In the genomic region with DNA sequence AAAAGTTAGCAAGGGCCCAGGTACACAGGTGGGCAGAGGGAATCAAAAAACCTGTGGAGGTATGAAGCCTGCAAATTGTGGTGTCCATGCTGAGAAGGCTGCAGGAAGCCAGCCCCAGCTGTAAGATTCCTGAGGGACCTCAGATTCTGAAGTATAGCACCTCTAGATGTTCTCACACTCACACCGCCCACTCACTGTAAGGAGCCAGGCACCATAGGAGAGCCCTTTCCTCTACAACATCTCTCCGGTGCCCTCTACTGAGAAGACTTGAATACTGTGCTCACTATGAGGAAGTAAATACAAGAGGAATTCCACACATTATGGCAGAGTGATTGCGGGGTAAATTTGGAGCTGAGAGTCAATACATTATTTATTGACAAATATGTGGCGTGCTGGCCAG, we compare ENCODE assay signal across 8 cellular contexts.
DNase-seq lines count a peak whose midpoint lies in the region; ATAC-seq and TF ChIP-seq lines count a peak whose summit lies in the region.
"Not testable (repeated sequence)": the region's sequence is repeated elsewhere in the genome, so short reads cannot be mapped to it uniquely, and the experiment has no call there.

No MANE protein-coding gene starts in this region.

- 49% methylated on average over 3 of the region's 4 CpGs for WGBS in mammary epithelial cell (ENCODE audit: low coverage, missing lambda C conversion rate)

- BruUV-seq in mammary epithelial cell (replicated peaks; lab: Mats Ljungman, UMichigan), result not testable (repeated sequence)

- H3K27ac ChIP-seq in mammary epithelial cell (ENCODE audit: insufficient read depth, low read depth, low read length), result not testable (repeated sequence)

- DNase-seq in DMS 273 (lab: John Stamatoyannopoulos, UW; ENCODE audit: unreplicated experiment), result peak; percentile 55
- peak in 2 of 3 experiments; percentile 15 to 49 for DNase-seq in NCI-H1417 (lab: John Stamatoyannopoulos, UW)
- DNase-seq in mammary epithelial cell, result peak; percentile 23
- DNase-seq in kidney epithelial cell (ENCODE audit: low read depth), result peak; percentile 5
- DNase-seq in stimulated activated CD4-positive, alpha-beta T cell treated with anti-CD3 and anti-CD28 coated beads, Interleukin-1b, Interleukin-23, amount 100 ng/mL, for 48 hours, result peak; percentile 28

- H4K20me1 ChIP-seq in mammary epithelial cell (ENCODE audit: insufficient read depth, low read length), result not testable (repeated sequence)

- not testable (repeated sequence) for H3K4me2 ChIP-seq in mammary epithelial cell (ENCODE audit: insufficient read depth, low read depth, low read length)

- in situ Hi-C loops in mammary epithelial cell (cut with MboI; ENCODE audit: low sequenced_read_pairs in 2 of 2), result not testable (repeated sequence)

- CTCF ChIA-PET in mammary epithelial cell (lab: Charles Lee; ENCODE audit: low non-redundant PET), result not testable (repeated sequence)

- not testable (repeated sequence) for H3K79me2 ChIP-seq in mammary epithelial cell (ENCODE audit: insufficient read depth, low read length)

- peak; percentile 22 to 45 for TF ChIP-seq CTCF in mammary epithelial cell (conservative IDR thresholded peaks at IDR 0.05 in 1 of 2, IDR thresholded peaks at IDR 0.05 in 1 of 2; ENCODE audit: extremely low read depth in 1 of 2, insufficient read depth in 1 of 2, low read depth in 1 of 2, low read length in 2 of 2)
- peak; percentile 14 for TF ChIP-seq CTCF in kidney epithelial cell (IDR thresholded peaks at IDR 0.05; ENCODE audit: insufficient read depth, low read length, poor library complexity, severe bottlenecking)

- H3K36me3 ChIP-seq in mammary epithelial cell (ENCODE audit: insufficient read depth, low read length); kidney epithelial cell (ENCODE audit: control insufficient read depth, insufficient read depth, low read length): not testable (repeated sequence)

- not testable (repeated sequence) for H3K9ac ChIP-seq in mammary epithelial cell (ENCODE audit: insufficient read depth, low read length)

- intact Hi-C loops in mammary epithelial cell (cut with micrococcal nuclease), result loop anchor here (5.0 to 10.0 kb wide), 2 partner anchors 69 to 131 kb away; a partner anchor contains a TSS

- ATAC-seq in GM19351 (IDR thresholded peaks at IDR 0.05; ENCODE audit: unreplicated experiment), result peak; percentile 97
- peak; percentile 94 for ATAC-seq in HG03039 (IDR thresholded peaks at IDR 0.05; ENCODE audit: unreplicated experiment)
- ATAC-seq in SK-N-SH treated with all-trans-retinoic acid at 6 μM for 48 hours, result peak; percentile 99

- H2AFZ ChIP-seq in mammary epithelial cell (ENCODE audit: low read depth, low read length), result not testable (repeated sequence)

- H3K4me3 ChIP-seq in mammary epithelial cell (replicated peaks in 1 of 3; ENCODE audit: insufficient read depth in 1 of 3, low read depth in 2 of 3, low read length in 3 of 3); kidney epithelial cell (ENCODE audit: low read depth, low read length): not testable (repeated sequence)

- not testable (repeated sequence) for H3K4me1 ChIP-seq in mammary epithelial cell (ENCODE audit: insufficient read depth, low read length)

- dilution Hi-C loops in mammary epithelial cell (cut with HindIII; ENCODE audit: low sequenced_read_pairs), result not testable (repeated sequence)

- H3K9me3 ChIP-seq in mammary epithelial cell (replicated peaks; ENCODE audit: insufficient read depth, low read length), result not testable (repeated sequence)

- H3K27me3 ChIP-seq in mammary epithelial cell (ENCODE audit: insufficient read depth, low read length); kidney epithelial cell (ENCODE audit: control insufficient read depth, insufficient read depth, low read length): not testable (repeated sequence)

Comparison
In these comparisons a context has a peak if more than half of its experiments do, and no peak if none do; other contexts are left out.
1. DNase-seq: peak in every context shown above with its lines; median percentile 55 in DMS 273; 32 in NCI-H1417; 28 in stimulated activated CD4-positive, alpha-beta T cell treated with anti-CD3 and anti-CD28 coated beads, Interleukin-1b, Interleukin-23, amount 100 ng/mL, for 48 hours; 23 in mammary epithelial cell; 5 in kidney epithelial cell.